ENCODE assay signal across 17 cellular contexts in the genomic region with DNA sequence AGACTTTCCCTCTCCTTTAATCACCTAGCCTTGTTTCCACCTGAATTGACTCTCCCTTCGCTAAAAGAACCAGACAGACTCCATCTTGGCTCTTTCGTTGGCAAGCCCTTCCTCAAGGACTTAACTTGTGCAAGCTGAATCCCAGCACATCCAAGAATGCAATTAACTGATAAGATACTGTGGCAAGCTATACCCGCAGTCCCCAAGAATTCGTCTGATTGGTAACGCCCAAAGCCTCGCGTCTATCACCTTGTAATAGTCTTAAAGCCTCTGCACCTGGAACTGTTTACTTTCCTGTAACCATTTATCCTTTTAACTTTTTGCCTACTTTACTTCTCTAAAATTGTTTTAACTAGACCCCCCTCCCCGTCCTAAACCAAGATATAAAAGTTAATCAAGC. TPM values are rescaled to one million over a fixed set of nuclear protein-coding genes. Genes with fewer than 3 reads are reported as not detected.
DNase-seq lines count a peak whose midpoint lies in the region; ATAC-seq and TF ChIP-seq lines count a peak whose summit lies in the region.
"Had no signal": no experiment of that assay in that cellular context is flagged by ENCODE, and none has a peak within 500 bp of the region (broad histone marks: within the 10 kb centered on the region; RNA-seq: fewer than 3 reads in every experiment).

No MANE protein-coding gene starts in this region.

- POLR2A ChIA-PET in WTC11 (lab: Charles Lee): no interaction called here

- no peaks in the 10 kb centered on the region for H3F3A ChIP-seq in neural progenitor cell (ENCODE audit: low read depth)

- ATAC-seq in WTC11 (no peak), GM19035 (IDR thresholded peaks at IDR 0.05; ENCODE audit: unreplicated experiment) (no peak), GM19328 (IDR thresholded peaks at IDR 0.05; ENCODE audit: unreplicated experiment) (no peak)
- ATAC-seq: HCT116, HepG2 had no signal

- no peaks in the 10 kb centered on the region for H3K79me2 ChIP-seq in neural progenitor cell (ENCODE audit: low read depth)

- H3K36me3 Mint-ChIP-seq in WTC11 (no peaks in the 10 kb centered on the region; the same call in 1 of the 2 replicates), neural progenitor cell (no peaks in the 10 kb centered on the region)
- H3K36me3 Mint-ChIP-seq: CD8-positive, alpha-beta memory T cell had no signal

- H3K27me3 ChIP-seq in HUES6 (ENCODE audit: control insufficient read depth, insufficient read depth, low read length) (no peaks in the 10 kb centered on the region), neural progenitor cell (no peaks in the 10 kb centered on the region)
- H3K27me3 ChIP-seq: BLaER1 had no signal

- H3K4me1 Mint-ChIP-seq in WTC11 (peaks cover 67% of the 10 kb centered on the region), neural progenitor cell (peaks cover 5% of the 10 kb centered on the region)
- H3K4me1 Mint-ChIP-seq: CD8-positive, alpha-beta memory T cell had no signal

- 0 out of 2 replicates have a peak overlapping the region, but pooled peaks have one; percentile 13 for H3K4me3 Mint-ChIP-seq in WTC11
- H3K4me3 Mint-ChIP-seq in neural progenitor cell: no peak overlapping the region
- H3K4me3 Mint-ChIP-seq: CD8-positive, alpha-beta memory T cell had no signal

- H3K9ac ChIP-seq in HUES6 (ENCODE audit: low read length) (peak overlapping the region; percentile 23), neural progenitor cell (no peak overlapping the region)
- H3K9ac ChIP-seq: BLaER1 had no signal

- H3K27ac ChIP-seq in HUES6 (ENCODE audit: low read depth, low read length): peak overlapping the region; percentile 73; the same call in 1 of the 2 replicates
- H3K27ac ChIP-seq in neural progenitor cell: no peak overlapping the region
- H3K27ac ChIP-seq: BLaER1 had no signal

- H3K4me2 ChIP-seq in neural progenitor cell: peak overlapping the region; percentile 47
- H3K4me2 ChIP-seq: BLaER1 had no signal

- H2AFZ ChIP-seq in neural progenitor cell (replicated peaks): no peak overlapping the region

- H3K9me3 ChIP-seq in HUES6 (ENCODE audit: control insufficient read depth, insufficient read depth, low read depth, low read length) (peaks cover 2% of the 10 kb centered on the region; the same call in 1 of the 2 replicates), neural progenitor cell (ENCODE audit: low read depth) (no peaks in the 10 kb centered on the region)
- H3K9me3 ChIP-seq: BLaER1, Caco-2 had no signal

- H3K36me3 ChIP-seq in HUES6 (ENCODE audit: control insufficient read depth, insufficient read depth, low read length) (no peaks in the 10 kb centered on the region; the same call in 1 of the 2 replicates), neural progenitor cell (no peaks in the 10 kb centered on the region)
- H3K36me3 ChIP-seq: BLaER1 had no signal

- H3K4me3 ChIP-seq in HUES6 (ENCODE audit: low read depth, low read length) (no peak overlapping the region), neural progenitor cell (no peak overlapping the region)
- H3K4me3 ChIP-seq: BLaER1 had no signal

- no peaks in the 10 kb centered on the region for H4K20me1 ChIP-seq in neural progenitor cell (ENCODE audit: low read depth)
- H4K20me1 ChIP-seq: BLaER1 had no signal

- DNase-seq in ELF-1 (ENCODE audit: low read depth, low spot score) (peak; percentile 30), WTC11 (ENCODE audit: low spot score) (no peak), neural progenitor cell (ENCODE audit: low spot score) (no peak)
- DNase-seq in stimulated activated CD4-positive, alpha-beta T cell treated with anti-CD3 and anti-CD28 coated beads, Interleukin-1b, Interleukin-23, amount 100 ng/mL, for 48 hours: no peak
- DNase-seq: 8988T; AML-193; Caco-2; CD8-positive, alpha-beta memory T cell; DND-41; GF-D8; GOT3 had no signal

- H3K27me3 Mint-ChIP-seq in WTC11 (ENCODE audit: low read depth): no peaks in the 10 kb centered on the region
- H3K27me3 Mint-ChIP-seq in neural progenitor cell (ENCODE audit: insufficient read depth, low read depth): peaks cover 6% of the 10 kb centered on the region

- TF ChIP-seq CTCF in WTC11 (IDR thresholded peaks at IDR 0.05) (no peak), neural progenitor cell (IDR thresholded peaks at IDR 0.05) (no peak)

- peaks cover 35% of the 10 kb centered on the region for H3K4me1 ChIP-seq in HUES6 (ENCODE audit: control insufficient read depth, insufficient read depth, low read length)
- H3K4me1 ChIP-seq in neural progenitor cell: peaks cover 21% of the 10 kb centered on the region
- H3K4me1 ChIP-seq: Caco-2 had no signal

- H3K9me3 Mint-ChIP-seq in WTC11 (peaks cover 12% of the 10 kb centered on the region), neural progenitor cell (no peaks in the 10 kb centered on the region)
- H3K9me3 Mint-ChIP-seq: CD8-positive, alpha-beta memory T cell had no signal

- CTCF ChIA-PET in WTC11 (lab: Charles Lee): no interaction called here

- H3K27ac Mint-ChIP-seq in WTC11 (peak overlapping the region; percentile 98), neural progenitor cell (no peak overlapping the region)

TF ChIP-seq in WTC11, 78 proteins besides CTCF, POLR2A, EP300 and RAD21:
- peak; percentile 67 for TF ChIP-seq GRHL2 (CRISPR knock-in tag; IDR thresholded peaks at IDR 0.05; ENCODE audit: insufficient replicate concordance, severe bottlenecking)
- TF ChIP-seq, protein P1, sequence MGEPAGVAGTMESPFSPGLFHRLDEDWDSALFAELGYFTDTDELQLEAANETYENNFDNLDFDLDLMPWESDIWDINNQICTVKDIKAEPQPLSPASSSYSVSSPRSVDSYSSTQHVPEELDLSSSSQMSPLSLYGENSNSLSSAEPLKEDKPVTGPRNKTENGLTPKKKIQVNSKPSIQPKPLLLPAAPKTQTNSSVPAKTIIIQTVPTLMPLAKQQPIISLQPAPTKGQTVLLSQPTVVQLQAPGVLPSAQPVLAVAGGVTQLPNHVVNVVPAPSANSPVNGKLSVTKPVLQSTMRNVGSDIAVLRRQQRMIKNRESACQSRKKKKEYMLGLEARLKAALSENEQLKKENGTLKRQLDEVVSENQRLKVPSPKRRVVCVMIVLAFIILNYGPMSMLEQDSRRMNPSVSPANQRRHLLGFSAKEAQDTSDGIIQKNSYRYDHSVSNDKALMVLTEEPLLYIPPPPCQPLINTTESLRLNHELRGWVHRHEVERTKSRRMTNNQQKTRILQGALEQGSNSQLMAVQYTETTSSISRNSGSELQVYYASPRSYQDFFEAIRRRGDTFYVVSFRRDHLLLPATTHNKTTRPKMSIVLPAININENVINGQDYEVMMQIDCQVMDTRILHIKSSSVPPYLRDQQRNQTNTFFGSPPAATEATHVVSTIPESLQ (CRISPR knock-in tag; IDR thresholded peaks at IDR 0.05): no peak
- TF ChIP-seq, protein P2, sequence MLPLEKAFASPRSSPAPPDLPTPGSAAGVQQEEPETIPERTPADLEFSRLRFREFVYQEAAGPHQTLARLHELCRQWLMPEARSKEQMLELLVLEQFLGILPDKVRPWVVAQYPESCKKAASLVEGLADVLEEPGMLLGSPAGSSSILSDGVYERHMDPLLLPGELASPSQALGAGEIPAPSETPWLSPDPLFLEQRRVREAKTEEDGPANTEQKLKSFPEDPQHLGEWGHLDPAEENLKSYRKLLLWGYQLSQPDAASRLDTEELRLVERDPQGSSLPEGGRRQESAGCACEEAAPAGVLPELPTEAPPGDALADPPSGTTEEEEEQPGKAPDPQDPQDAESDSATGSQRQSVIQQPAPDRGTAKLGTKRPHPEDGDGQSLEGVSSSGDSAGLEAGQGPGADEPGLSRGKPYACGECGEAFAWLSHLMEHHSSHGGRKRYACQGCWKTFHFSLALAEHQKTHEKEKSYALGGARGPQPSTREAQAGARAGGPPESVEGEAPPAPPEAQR (CRISPR knock-in tag; IDR thresholded peaks at IDR 0.05): 0 out of 2 replicates have a peak, but pooled peaks have one; percentile 41

RNA-seq across cellular contexts. Expression of a gene that starts 15.6 kb away (rescaled TPM):
- total RNA-seq in WTC11 (2021) (1.4 to 2.0 TPM (median 1.5 TPM) in 3 replicates), neural progenitor cell (ENCODE audit: low replicate concordance) (not detected in 2 replicates)
- total RNA-seq: Caco-2; CD8-positive, alpha-beta memory T cell; HepG2 had no signal

RNA-seq across cellular contexts. Expression of a gene that starts 45.0 kb away (rescaled TPM):
- total RNA-seq in WTC11 (2021) (3.9 to 6.5 TPM (median 5.6 TPM) in 3 replicates), neural progenitor cell (ENCODE audit: low replicate concordance) (4.5 and 6.0 TPM in 2 replicates)
